In genomic region chr4:128958194-128958593, GRCh38 we compare ENCODE assay signal across 1 cellular context.
TF ChIP-seq lines count a peak whose summit lies in the region.

No MANE protein-coding gene starts in this region.

TF ChIP-seq in HepG2, 621 proteins besides CTCF, POLR2A, EP300 and RAD21 (continued from another document and continues in another):
- TF ChIP-seq THAP8 (CRISPR knock-in tag; IDR thresholded peaks at IDR 0.05; ENCODE audit: borderline replicate concordance) (no peak), TEAD3 (CRISPR knock-in tag; optimal IDR thresholded peaks at IDR 0.05; ENCODE audit: borderline replicate concordance) (peak; percentile 47), ZNF761 (CRISPR knock-in tag; conservative IDR thresholded peaks at IDR 0.05) (0 out of 2 replicates have a peak, but pooled peaks have one; percentile 31), MIXL1 (CRISPR knock-in tag; IDR thresholded peaks at IDR 0.05) (peak; percentile 81; the same call in 1 of the 2 replicates), AFF4 (CRISPR knock-in tag; IDR thresholded peaks at IDR 0.05) (no peak), LCORL (IDR thresholded peaks at IDR 0.05) (0 out of 2 replicates have a peak, but pooled peaks have one; percentile 13), LCORL (CRISPR knock-in tag; IDR thresholded peaks at IDR 0.05) (0 out of 2 replicates have a peak, but pooled peaks have one; percentile 39), SRSF9 (IDR thresholded peaks at IDR 0.05; ENCODE audit: borderline replicate concordance, insufficient read depth, low read depth, low read length, poor library complexity, severe bottlenecking) (no peak), ZNF614 (CRISPR knock-in tag; IDR thresholded peaks at IDR 0.05; ENCODE audit: borderline replicate concordance) (peak; percentile 70; the same call in 1 of the 2 replicates), NCOA5 (CRISPR knock-in tag; IDR thresholded peaks at IDR 0.05) (no peak), CREM (IDR thresholded peaks at IDR 0.05) (peak; percentile 49; the same call in 1 of the 2 replicates), CREM (CRISPR knock-in tag; IDR thresholded peaks at IDR 0.05) (no peak), ADNP (CRISPR knock-in tag; IDR thresholded peaks at IDR 0.05) (no peak), ETV5 (CRISPR knock-in tag; IDR thresholded peaks at IDR 0.05; ENCODE audit: borderline replicate concordance) (peak; percentile 80; the same call in 1 of the 2 replicates), HNRNPLL (IDR thresholded peaks at IDR 0.05; ENCODE audit: low read depth, low read length, poor library complexity, severe bottlenecking) (no peak), MTERF4 (CRISPR knock-in tag; IDR thresholded peaks at IDR 0.05) (no peak), ZBTB44 (CRISPR knock-in tag; IDR thresholded peaks at IDR 0.05) (no peak), FOXC1 (CRISPR knock-in tag; IDR thresholded peaks at IDR 0.05; ENCODE audit: borderline replicate concordance) (no peak), HMG20B (CRISPR knock-in tag; conservative IDR thresholded peaks at IDR 0.05) (0 out of 2 replicates have a peak, but pooled peaks have one; percentile 33), ZNF605 (CRISPR knock-in tag; IDR thresholded peaks at IDR 0.05) (no peak), GATAD1 (CRISPR knock-in tag; IDR thresholded peaks at IDR 0.05) (0 out of 2 replicates have a peak, but pooled peaks have one; percentile 24), DPF2 (CRISPR knock-in tag; IDR thresholded peaks at IDR 0.05; ENCODE audit: borderline replicate concordance, low read depth) (peak; percentile 54; the same call in 1 of the 2 replicates), IKZF5 (CRISPR knock-in tag; IDR thresholded peaks at IDR 0.05) (peak; percentile 24; the same call in 1 of the 2 replicates), ESRRA (CRISPR knock-in tag; IDR thresholded peaks at IDR 0.05; ENCODE audit: low read depth) (no peak), ZNF331 (CRISPR knock-in tag; IDR thresholded peaks at IDR 0.05) (peak; percentile 66; the same call in 1 of the 2 replicates), ZBTB34 (CRISPR knock-in tag; IDR thresholded peaks at IDR 0.05) (0 out of 2 replicates have a peak, but pooled peaks have one; percentile 32), ZMYM2 (CRISPR knock-in tag; IDR thresholded peaks at IDR 0.05) (peak; percentile 70; the same call in 1 of the 2 replicates), POLR2G (IDR thresholded peaks at IDR 0.05; ENCODE audit: low read depth, low read length) (no peak), HNF4G (IDR thresholded peaks at IDR 0.05; ENCODE audit: borderline replicate concordance, low read depth, low read length) (peak; percentile 88), HNF4G (CRISPR knock-in tag; IDR thresholded peaks at IDR 0.05; ENCODE audit: borderline replicate concordance, low read depth) (no peak), RELA (CRISPR knock-in tag; IDR thresholded peaks at IDR 0.05) (no peak), ELF1 (CRISPR knock-in tag; IDR thresholded peaks at IDR 0.05) (peak; percentile 38; the same call in 1 of the 2 replicates), HMG20A (CRISPR knock-in tag; IDR thresholded peaks at IDR 0.05; ENCODE audit: borderline replicate concordance) (0 out of 2 replicates have a peak, but pooled peaks have one; percentile 63), NRL (CRISPR knock-in tag; IDR thresholded peaks at IDR 0.05; ENCODE audit: borderline replicate concordance) (no peak), ZNF609 (CRISPR knock-in tag; IDR thresholded peaks at IDR 0.05; ENCODE audit: borderline replicate concordance) (peak; percentile 51; the same call in 1 of the 2 replicates), CEBPB (IDR thresholded peaks at IDR 0.05; ENCODE audit: borderline replicate concordance, low read depth, low read length) (peak; percentile 81; the same call in 1 of the 2 replicates), ZNF670 (CRISPR knock-in tag; IDR thresholded peaks at IDR 0.05; ENCODE audit: borderline replicate concordance) (peak; percentile 90; the same call in 1 of the 2 replicates), LBX2 (CRISPR knock-in tag; IDR thresholded peaks at IDR 0.05; ENCODE audit: borderline replicate concordance) (no peak), RARA (CRISPR knock-in tag; IDR thresholded peaks at IDR 0.05) (peak; percentile 62), ZNF546 (CRISPR knock-in tag; conservative IDR thresholded peaks at IDR 0.05) (no peak), HNF4A (CRISPR knock-in tag; IDR thresholded peaks at IDR 0.05) (peak; percentile 95), FIP1L1 (IDR thresholded peaks at IDR 0.05; ENCODE audit: borderline replicate concordance, insufficient read depth, low read depth, low read length) (no peak), FOXP4 (CRISPR knock-in tag; IDR thresholded peaks at IDR 0.05) (peak; percentile 74)
